Comparison of ENCODE assay signal across 8 cellular contexts in the genomic region with DNA sequence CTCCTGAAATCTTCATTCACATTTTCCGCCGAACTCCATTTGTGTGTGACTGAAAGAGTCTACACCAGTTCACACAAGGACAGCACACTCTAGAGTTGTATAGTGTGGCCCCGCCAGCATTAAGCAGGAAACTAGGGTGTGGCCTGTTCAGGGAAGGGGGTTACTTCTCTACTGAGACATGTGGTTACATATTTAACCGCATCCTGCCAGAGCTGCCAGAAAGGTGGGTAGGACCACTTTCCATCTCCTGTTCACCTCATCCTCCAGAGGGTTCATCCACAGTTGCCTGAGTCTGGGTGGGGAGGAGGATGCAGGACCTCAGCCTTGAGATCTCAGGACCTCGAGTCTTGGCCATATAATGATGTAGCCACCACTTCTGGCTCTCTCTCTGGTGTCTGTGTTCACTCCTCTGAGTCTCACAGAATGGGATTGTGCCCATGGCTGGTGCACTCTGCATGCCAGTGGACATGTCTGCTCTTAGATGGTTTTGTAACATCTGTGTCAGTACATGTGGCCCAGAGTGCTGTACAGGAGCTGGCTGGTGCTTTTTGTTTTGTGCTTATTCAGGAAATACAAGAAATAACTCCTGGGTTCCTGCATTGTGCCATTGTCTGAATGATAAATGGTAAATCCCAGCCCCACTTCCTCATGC.
DNase-seq lines count a peak whose midpoint lies in the region; ATAC-seq and TF ChIP-seq lines count a peak whose summit lies in the region.

No MANE protein-coding gene starts in this region.

- TF ChIP-seq CTCF in GM12864 (IDR thresholded peaks at IDR 0.05; ENCODE audit: low read depth, low read length, missing control alignments) = no peak

- H3K4me3 ChIP-seq in GM12864 (ENCODE audit: low read depth, low read length) = no peak overlapping the region

- ATAC-seq in GM21786 (IDR thresholded peaks at IDR 0.05; ENCODE audit: unreplicated experiment) = peak; percentile 78

- DNase-seq in GM12864 (ENCODE audit: low read depth) (peak; percentile 72), NOMO-1 treated with DMSO at 0.1 percent for 48 hours (lab: John Stamatoyannopoulos, UW; ENCODE audit: unreplicated experiment) (peak; percentile 67), NCI-H345 (lab: John Stamatoyannopoulos, UW) (no peak), NCI-H2107 treated with DMSO at 0.1 percent for 48 hours (lab: John Stamatoyannopoulos, UW; ENCODE audit: unreplicated experiment) (no peak), AML-193 (lab: John Stamatoyannopoulos, UW) (no peak)
- DNase-seq in activated T-helper 1 cell treated with anti-CD3 and anti-CD28 coated beads, Interleukin-2, amount 50 U/mL, for 16 hours (ENCODE audit: low read depth in 1 of 2, low spot score in 1 of 2) = peak; percentile 27 to 42
- DNase-seq in stimulated activated CD4-positive, alpha-beta T cell treated with anti-CD3 and anti-CD28 coated beads, Interleukin-2, amount 100 ng/mL, for 48 hours = peak; percentile 36 to 48

Comparison
In these comparisons a context has a peak if more than half of its experiments do, and no peak if none do; other contexts are left out.
1. DNase-seq: peak in GM12864 (single experiment), NOMO-1 treated with DMSO at 0.1 percent for 48 hours (single experiment), activated T-helper 1 cell treated with anti-CD3 and anti-CD28 coated beads, Interleukin-2, amount 50 U/mL, for 16 hours (2 of 2) and stimulated activated CD4-positive, alpha-beta T cell treated with anti-CD3 and anti-CD28 coated beads, Interleukin-2, amount 100 ng/mL, for 48 hours (2 of 2); none in NCI-H345 (single experiment), NCI-H2107 treated with DMSO at 0.1 percent for 48 hours (single experiment) and AML-193 (0 of 2).